1 cellular context compared by ENCODE assay signal in genomic region chrX:54494970-54495813, GRCh38.
TF ChIP-seq lines count a peak whose summit lies in the region.

No MANE protein-coding gene starts in this region.

TF ChIP-seq in GM23338, 12 proteins besides CTCF, POLR2A, EP300 and RAD21:
- TF ChIP-seq ZNF462 (CRISPR knock-in tag; IDR thresholded peaks at IDR 0.05) (no peak), REST (IDR thresholded peaks at IDR 0.05; ENCODE audit: unreplicated experiment) (no peak), EZH2phosphoT487 (IDR thresholded peaks at IDR 0.05; ENCODE audit: unreplicated experiment) (no peak), NANOG (IDR thresholded peaks at IDR 0.05; ENCODE audit: borderline replicate concordance) (no peak), STAT1 (IDR thresholded peaks at IDR 0.05; ENCODE audit: unreplicated experiment) (no peak), ZNF331 (CRISPR knock-in tag; IDR thresholded peaks at IDR 0.05; ENCODE audit: low read depth) (no peak), CREB1 (CRISPR knock-in tag; IDR thresholded peaks at IDR 0.05; ENCODE audit: low read depth) (no peak), ETS1 (IDR thresholded peaks at IDR 0.05) (no peak), JUNB (IDR thresholded peaks at IDR 0.05; ENCODE audit: unreplicated experiment) (no peak), EZH2 (IDR thresholded peaks at IDR 0.05; ENCODE audit: low read depth, unreplicated experiment) (no peak), POLR2AphosphoS5 (IDR thresholded peaks at IDR 0.05; ENCODE audit: low read depth) (no peak), ZNF114 (CRISPR knock-in tag; IDR thresholded peaks at IDR 0.05) (no peak)
